18 cellular contexts compared by ENCODE assay signal in genomic region chr11:124902616-124903015, GRCh38. TPM values are rescaled to one million over a fixed set of nuclear protein-coding genes. Genes with fewer than 3 reads are reported as not detected.
DNase-seq lines count a peak whose midpoint lies in the region; ATAC-seq and TF ChIP-seq lines count a peak whose summit lies in the region.
"Had no signal": no experiment of that assay in that cellular context is flagged by ENCODE, and none has a peak within 500 bp of the region (broad histone marks: within the 10 kb centered on the region; RNA-seq: fewer than 3 reads in every experiment).

No MANE protein-coding gene starts in this region.

- in situ Hi-C loops in GM23248 (cut with MboI): no loop called here
- in situ Hi-C loops in mammary epithelial cell (cut with MboI; ENCODE audit: low sequenced_read_pairs in 2 of 2): no loop called here

- no peaks in the 10 kb centered on the region for H3K36me3 ChIP-seq in GM23248 (ENCODE audit: low read depth)
- no peaks in the 10 kb centered on the region for H3K36me3 ChIP-seq in mammary epithelial cell (ENCODE audit: insufficient read depth, low read length)
- H3K36me3 ChIP-seq: BE2C had no signal

- WGBS in GM23248 (ENCODE audit: low coverage in 1 of 2, low lambda C conversion rate in 2 of 2, missing lambda C conversion rate in 2 of 2), 2 experiments: 98 to 100% methylated on average over 1 of the region's 1 CpG
- WGBS in mammary epithelial cell (ENCODE audit: low coverage, missing lambda C conversion rate): 58% methylated on average over 1 of the region's 1 CpG

- H2AFZ ChIP-seq in GM23248: no peak overlapping the region
- no peak overlapping the region for H2AFZ ChIP-seq in mammary epithelial cell (ENCODE audit: low read depth, low read length)

- no peak for ATAC-seq in GM18861 (IDR thresholded peaks at IDR 0.05; ENCODE audit: unreplicated experiment)
- ATAC-seq: A549 had no signal

- CTCF ChIA-PET in mammary epithelial cell (lab: Charles Lee; ENCODE audit: low non-redundant PET): no interaction called here
- CTCF ChIA-PET in activated CD4-positive, alpha-beta memory T cell treated with anti-CD3 and anti-CD28 coated beads, Interleukin-2, amount 10 ng/mL, durations not matched to agents 7 days and 5 days (lab: Charles Lee): interaction anchor here (1.9 kb wide), 1 partner anchor 26 kb away, joined by 5 read pairs; no protein-coding TSS in a partner anchor

- H3K4me2 ChIP-seq in GM23248 (ENCODE audit: unreplicated experiment) (no peak overlapping the region), mammary epithelial cell (ENCODE audit: insufficient read depth, low read depth, low read length) (no peak overlapping the region)
- H3K4me2 ChIP-seq: A549 had no signal

- no peaks in the 10 kb centered on the region for H3K27me3 ChIP-seq in GM23248 (replicated peaks; ENCODE audit: insufficient read depth)
- H3K27me3 ChIP-seq in mammary epithelial cell (ENCODE audit: insufficient read depth, low read length): no peaks in the 10 kb centered on the region

- H3K27ac Mint-ChIP-seq in activated CD4-positive, alpha-beta memory T cell treated with anti-CD3 and anti-CD28 coated beads, Interleukin-2, amount 10 ng/mL, durations not matched to agents 7 days and 5 days: no peak overlapping the region
- H3K27ac Mint-ChIP-seq: CD4-positive, alpha-beta memory T cell had no signal

- H3K79me2 ChIP-seq in GM23248 (ENCODE audit: insufficient read depth): no peaks in the 10 kb centered on the region
- no peaks in the 10 kb centered on the region for H3K79me2 ChIP-seq in mammary epithelial cell (ENCODE audit: insufficient read depth, low read length)

- no peak for TF ChIP-seq CTCF in mammary epithelial cell (conservative IDR thresholded peaks at IDR 0.05 in 1 of 2, IDR thresholded peaks at IDR 0.05 in 1 of 2; ENCODE audit: extremely low read depth in 1 of 2, insufficient read depth in 1 of 2, low read depth in 1 of 2, low read length in 2 of 2)
- no peak for TF ChIP-seq CTCF in fibroblast of pulmonary artery (IDR thresholded peaks at IDR 0.05; ENCODE audit: low read length, missing control alignments)

- peaks cover 37% of the 10 kb centered on the region for H3K4me1 ChIP-seq in GM23248 (ENCODE audit: insufficient read depth)
- H3K4me1 ChIP-seq in mammary epithelial cell (ENCODE audit: insufficient read depth, low read length): peaks cover 45% of the 10 kb centered on the region
- H3K4me1 ChIP-seq: BE2C had no signal

- H3K9me2 ChIP-seq in GM23248 (ENCODE audit: insufficient read depth): no peaks in the 10 kb centered on the region; the same call in 1 of the 2 replicates

- DNase-seq in GM23248 (peak; percentile 23), HT1080 (ENCODE audit: low read depth) (peak; percentile 17), mammary epithelial cell (peak; percentile 42), fibroblast of pulmonary artery (ENCODE audit: low read depth) (peak; percentile 23), NCI-H1436 treated with DMSO at 0.1 percent for 48 hours (lab: John Stamatoyannopoulos, UW) (no peak)
- no peak for DNase-seq in activated CD4-positive, alpha-beta memory T cell treated with anti-CD3 and anti-CD28 coated beads, Interleukin-2, amount 10 ng/mL, durations not matched to agents 7 days and 5 days
- DNase-seq: BE2C; CD4-positive, alpha-beta memory T cell; COR-L47; DMS153; DMS79 treated with DMSO at 0.1 percent for 48 hours; EL; GF-D8; KBM-7 had no signal

- no peaks in the 10 kb centered on the region for H3K9me3 ChIP-seq in GM23248 (ENCODE audit: low read depth)
- peaks cover 2% of the 10 kb centered on the region for H3K9me3 ChIP-seq in mammary epithelial cell (replicated peaks; ENCODE audit: insufficient read depth, low read length)
- H3K9me3 ChIP-seq: A549, BE2C had no signal

- H3F3A ChIP-seq in GM23248 (ENCODE audit: insufficient read depth): peaks cover 41% of the 10 kb centered on the region

- POLR2A ChIA-PET in activated CD4-positive, alpha-beta memory T cell treated with anti-CD3 and anti-CD28 coated beads, Interleukin-2, amount 10 ng/mL, durations not matched to agents 7 days and 5 days (lab: Charles Lee): no interaction called here

- no peak overlapping the region for H3K4me3 ChIP-seq in GM23248
- no peak overlapping the region for H3K4me3 ChIP-seq in mammary epithelial cell (replicated peaks in 1 of 3; ENCODE audit: insufficient read depth in 1 of 3, low read depth in 2 of 3, low read length in 3 of 3)
- no peak overlapping the region for H3K4me3 ChIP-seq in fibroblast of pulmonary artery (replicated peaks; ENCODE audit: low read depth, low read length)
- H3K4me3 ChIP-seq: A549 had no signal

- no peaks in the 10 kb centered on the region for H3K9me3 Mint-ChIP-seq in activated CD4-positive, alpha-beta memory T cell treated with anti-CD3 and anti-CD28 coated beads, Interleukin-2, amount 10 ng/mL, durations not matched to agents 7 days and 5 days

- peaks cover 4% of the 10 kb centered on the region for H3K4me1 Mint-ChIP-seq in activated CD4-positive, alpha-beta memory T cell treated with anti-CD3 and anti-CD28 coated beads, Interleukin-2, amount 10 ng/mL, durations not matched to agents 7 days and 5 days
- H3K4me1 Mint-ChIP-seq: CD4-positive, alpha-beta memory T cell had no signal

- H4K20me1 ChIP-seq in GM23248 (ENCODE audit: insufficient read depth): no peaks in the 10 kb centered on the region
- H4K20me1 ChIP-seq in mammary epithelial cell (ENCODE audit: insufficient read depth, low read length): no peaks in the 10 kb centered on the region

- H3K4me3 Mint-ChIP-seq in activated CD4-positive, alpha-beta memory T cell treated with anti-CD3 and anti-CD28 coated beads, Interleukin-2, amount 10 ng/mL, durations not matched to agents 7 days and 5 days: no peak overlapping the region
- H3K4me3 Mint-ChIP-seq: CD4-positive, alpha-beta memory T cell had no signal

- no peak overlapping the region for H3K27ac ChIP-seq in GM23248
- H3K27ac ChIP-seq in mammary epithelial cell (ENCODE audit: insufficient read depth, low read depth, low read length): no peak overlapping the region
- H3K27ac ChIP-seq: A549, C4-2B had no signal

- dilution Hi-C loops in mammary epithelial cell (cut with HindIII; ENCODE audit: low sequenced_read_pairs): no loop called here

- no TSS peak for BruUV-seq in mammary epithelial cell (replicated peaks; lab: Mats Ljungman, UMichigan)

- H3K27me3 Mint-ChIP-seq in activated CD4-positive, alpha-beta memory T cell treated with anti-CD3 and anti-CD28 coated beads, Interleukin-2, amount 10 ng/mL, durations not matched to agents 7 days and 5 days: peaks cover 43% of the 10 kb centered on the region

- H3K36me3 Mint-ChIP-seq in activated CD4-positive, alpha-beta memory T cell treated with anti-CD3 and anti-CD28 coated beads, Interleukin-2, amount 10 ng/mL, durations not matched to agents 7 days and 5 days (ENCODE audit: low read depth): no peaks in the 10 kb centered on the region
- H3K36me3 Mint-ChIP-seq: CD4-positive, alpha-beta memory T cell had no signal

- intact Hi-C loops in mammary epithelial cell (cut with micrococcal nuclease): no loop called here

- H3K9ac ChIP-seq in GM23248: no peak overlapping the region
- H3K9ac ChIP-seq in mammary epithelial cell (ENCODE audit: insufficient read depth, low read length): no peak overlapping the region

RNA-seq across cellular contexts. Expression of gene ROBO4, which starts 5.0 kb away (rescaled TPM):
- 0.51 and 1.3 TPM in 2 replicates for total RNA-seq in GM23248 (2014; rRNA removed; shearing (Covaris generic))
- polyA plus RNA-seq in GM23248 (2016; fragmentation: Nextera tagmentation; extraction: Ambion mirVana) (0.53 and 1.1 TPM in 2 replicates), mammary epithelial cell (4.9 TPM)
- 21.1 and 25.0 TPM in 2 replicates for total RNA-seq in HT1080 (2014; rRNA removed; shearing (Covaris generic))
- 17.4 and 19.7 TPM in 2 replicates for polyA plus RNA-seq in HT1080 (2015; cell fraction: cytosol; rRNA removed)
- polyA plus RNA-seq in HT1080 (2015; cell fraction: nucleus; rRNA removed): 46.3 and 51.6 TPM in 2 replicates
- total RNA-seq in mammary epithelial cell: 1 to 10 TPM in 1 of 2 donors, under 1 TPM in 1; 0.33 to 2.0 TPM
- 10.5 TPM for polyA minus RNA-seq in mammary epithelial cell
- total RNA-seq in activated CD4-positive, alpha-beta memory T cell treated with anti-CD3 and anti-CD28 coated beads, Interleukin-2, amount 10 ng/mL, durations not matched to agents 7 days and 5 days: not detected
- total RNA-seq: CD4-positive, alpha-beta memory T cell had no signal
- polyA plus RNA-seq: A549; CD4-positive, alpha-beta memory T cell had no signal

RNA-seq across cellular contexts. Expression of gene HEPN1, which starts 16.4 kb away (rescaled TPM):
- not detected in 2 replicates for total RNA-seq in GM23248 (2014; rRNA removed; shearing (Covaris generic))
- not detected in 2 replicates for polyA plus RNA-seq in GM23248 (2016; fragmentation: Nextera tagmentation; extraction: Ambion mirVana)
- total RNA-seq in HT1080 (2014; rRNA removed; shearing (Covaris generic)): 0.05 TPM in 1 of 2 replicates, not detected in the other
- polyA plus RNA-seq in HT1080 (2015; cell fraction: cytosol; rRNA removed): not detected in 2 replicates
- not detected in 2 replicates for polyA plus RNA-seq in HT1080 (2015; cell fraction: nucleus; rRNA removed)
- not detected for total RNA-seq in mammary epithelial cell
- polyA plus RNA-seq in mammary epithelial cell: not detected
- polyA minus RNA-seq in mammary epithelial cell: not detected
- not detected for total RNA-seq in activated CD4-positive, alpha-beta memory T cell treated with anti-CD3 and anti-CD28 coated beads, Interleukin-2, amount 10 ng/mL, durations not matched to agents 7 days and 5 days
- total RNA-seq: CD4-positive, alpha-beta memory T cell had no signal
- polyA plus RNA-seq: A549; AG04450; CD4-positive, alpha-beta memory T cell had no signal

RNA-seq across cellular contexts. Expression of gene HEPACAM, which starts 33.2 kb away (rescaled TPM):
- not detected in 2 replicates for total RNA-seq in GM23248 (2014; rRNA removed; shearing (Covaris generic))
- polyA plus RNA-seq in GM23248 (2016; fragmentation: Nextera tagmentation; extraction: Ambion mirVana) (not detected in 2 replicates), mammary epithelial cell (0.14 TPM)
- 0.29 TPM in 1 of 2 replicates, not detected in the other for total RNA-seq in HT1080 (2014; rRNA removed; shearing (Covaris generic))
- not detected in 2 replicates for polyA plus RNA-seq in HT1080 (2015; cell fraction: cytosol; rRNA removed)
- 0.03 TPM in 1 of 2 replicates, not detected in the other for polyA plus RNA-seq in HT1080 (2015; cell fraction: nucleus; rRNA removed)
- total RNA-seq in mammary epithelial cell: under 1 TPM in 1 of 2 donors, not detected in 1; 0.17 TPM
- polyA minus RNA-seq in mammary epithelial cell: not detected
- total RNA-seq in activated CD4-positive, alpha-beta memory T cell treated with anti-CD3 and anti-CD28 coated beads, Interleukin-2, amount 10 ng/mL, durations not matched to agents 7 days and 5 days: not detected
- total RNA-seq: CD4-positive, alpha-beta memory T cell had no signal
- polyA plus RNA-seq: A549; CD4-positive, alpha-beta memory T cell had no signal

RNA-seq across cellular contexts. Expression of gene ROBO3, which starts 37.4 kb away (rescaled TPM):
- 10.5 and 12.1 TPM in 2 replicates for total RNA-seq in GM23248 (2014; rRNA removed; shearing (Covaris generic))
- polyA plus RNA-seq in GM23248 (2016; fragmentation: Nextera tagmentation; extraction: Ambion mirVana) (9.9 and 12.1 TPM in 2 replicates), mammary epithelial cell (68.7 TPM)
- total RNA-seq in HT1080 (2014; rRNA removed; shearing (Covaris generic)): 20.5 and 24.5 TPM in 2 replicates
- 13.5 and 17.2 TPM in 2 replicates for polyA plus RNA-seq in HT1080 (2015; cell fraction: cytosol; rRNA removed)
- polyA plus RNA-seq in HT1080 (2015; cell fraction: nucleus; rRNA removed): 111 and 120 TPM in 2 replicates
- total RNA-seq in mammary epithelial cell: 10 to 100 TPM; 38.7 to 94.3 TPM
- polyA minus RNA-seq in mammary epithelial cell: 53.6 TPM
- 1 to 10 TPM; 7.9 to 8.5 TPM for total RNA-seq in activated CD4-positive, alpha-beta memory T cell treated with anti-CD3 and anti-CD28 coated beads, Interleukin-2, amount 10 ng/mL, durations not matched to agents 7 days and 5 days

RNA-seq across cellular contexts. Expression of gene CCDC15, which starts 51.4 kb away (rescaled TPM):
- total RNA-seq in GM23248 (2014; rRNA removed; shearing (Covaris generic)): 0.97 and 1.3 TPM in 2 replicates
- polyA plus RNA-seq in GM23248 (2016; fragmentation: Nextera tagmentation; extraction: Ambion mirVana) (1.6 and 1.8 TPM in 2 replicates), mammary epithelial cell (2.8 TPM)
- 7.4 and 8.1 TPM in 2 replicates for total RNA-seq in HT1080 (2014; rRNA removed; shearing (Covaris generic))
- 4.2 and 4.6 TPM in 2 replicates for polyA plus RNA-seq in HT1080 (2015; cell fraction: cytosol; rRNA removed)
- 10.7 and 11.5 TPM in 2 replicates for polyA plus RNA-seq in HT1080 (2015; cell fraction: nucleus; rRNA removed)
- 1 to 10 TPM; 2.3 to 5.4 TPM for total RNA-seq in mammary epithelial cell
- 2.9 TPM for polyA minus RNA-seq in mammary epithelial cell
- total RNA-seq in activated CD4-positive, alpha-beta memory T cell treated with anti-CD3 and anti-CD28 coated beads, Interleukin-2, amount 10 ng/mL, durations not matched to agents 7 days and 5 days: 1 to 10 TPM; 9.2 to 9.7 TPM

Comparison
In these comparisons a context has a peak if more than half of its experiments do, and no peak if none do; other contexts are left out.
1. DNase-seq: peak in GM23248 (single experiment), HT1080 (single experiment), mammary epithelial cell (single experiment) and fibroblast of pulmonary artery (single experiment); none in activated CD4-positive, alpha-beta memory T cell treated with anti-CD3 and anti-CD28 coated beads, Interleukin-2, amount 10 ng/mL, durations not matched to agents 7 days and 5 days (single experiment) and NCI-H1436 treated with DMSO at 0.1 percent for 48 hours (single experiment).